Comparison of ENCODE assay signal across 20 cellular contexts in genomic region chr2:160076935-160077334, GRCh38. TPM values are rescaled to one million over a fixed set of nuclear protein-coding genes. Genes with fewer than 3 reads are reported as not detected.
DNase-seq lines count a peak whose midpoint lies in the region; ATAC-seq and TF ChIP-seq lines count a peak whose summit lies in the region.
"Had no signal": no experiment of that assay in that cellular context is flagged by ENCODE, and none has a peak within 500 bp of the region (broad histone marks: within the 10 kb centered on the region; RNA-seq: fewer than 3 reads in every experiment).

No MANE protein-coding gene starts in this region.

- no peak overlapping the region for H3K4me3 Mint-ChIP-seq in activated CD4-positive, alpha-beta T cell treated with anti-CD3 and anti-CD28 coated beads, Interleukin-2, amount 10 ng/mL, durations not matched to agents 24 days and 14 days
- H3K4me3 Mint-ChIP-seq: activated naive CD8-positive, alpha-beta T cell treated with anti-CD3 and anti-CD28 coated beads, Interleukin-2, amount 10 ng/mL, durations not matched to agents 7 days and 5 days; memory B cell; neural crest cell; stimulated activated memory B cell treated with anti-CD40 and anti-IgM and Interleukin-4, amounts not matched to agents 10 μg/mL and 1 μg/mL and 100 μg/mL, for 72 hours had no signal

- no peaks in the 10 kb centered on the region for H3K9me3 Mint-ChIP-seq in activated CD4-positive, alpha-beta T cell treated with anti-CD3 and anti-CD28 coated beads, Interleukin-2, amount 10 ng/mL, durations not matched to agents 24 days and 14 days

- no peaks in the 10 kb centered on the region for H3K4me1 Mint-ChIP-seq in activated CD4-positive, alpha-beta T cell treated with anti-CD3 and anti-CD28 coated beads, Interleukin-2, amount 10 ng/mL, durations not matched to agents 24 days and 14 days
- H3K4me1 Mint-ChIP-seq: activated naive CD8-positive, alpha-beta T cell treated with anti-CD3 and anti-CD28 coated beads, Interleukin-2, amount 10 ng/mL, durations not matched to agents 7 days and 5 days; memory B cell; neural crest cell; stimulated activated memory B cell treated with anti-CD40 and anti-IgM and Interleukin-4, amounts not matched to agents 10 μg/mL and 1 μg/mL and 100 μg/mL, for 72 hours had no signal

- H3K27ac ChIP-seq in DND-41 (ENCODE audit: low read length): peak overlapping the region; percentile 71
- peak overlapping the region; percentile 64 to 73 for H3K27ac ChIP-seq in mucosa of rectum (ENCODE audit: low read depth in 2 of 2, low read length in 2 of 2)
- H3K27ac ChIP-seq in SJCRH30: no peak overlapping the region
- H3K27ac ChIP-seq: RWPE1, tibial nerve had no signal

- WGBS in lower leg skin, 2 donors: 70 to 73% methylated on average over 4 of the region's 4 CpGs

- intact Hi-C loops in lower leg skin (cut with DNase I; ENCODE audit: low total_unique reads): no loop called here
- intact Hi-C loops in activated CD4-positive, alpha-beta T cell treated with anti-CD3 and anti-CD28 coated beads, Interleukin-2, amount 10 ng/mL, durations not matched to agents 24 days and 14 days (cut with micrococcal nuclease): no loop called here

- peak overlapping the region; percentile 36 for H3K9ac ChIP-seq in DND-41 (ENCODE audit: low read depth, low read length)
- no peak overlapping the region for H3K9ac ChIP-seq in mucosa of rectum (ENCODE audit: low read depth in 1 of 2, low read length in 2 of 2)

- DNase-seq in DND-41 (peak; percentile 62), NCI-H2227 (lab: John Stamatoyannopoulos, UW; ENCODE audit: unreplicated experiment) (peak; percentile 70), RPMI8226 (no peak), lower leg skin (ENCODE audit: low spot score in 2 of 2) (no peak), SJCRH30 (no peak)
- DNase-seq in activated CD4-positive, alpha-beta T cell treated with anti-CD3 and anti-CD28 coated beads, Interleukin-2, amount 10 ng/mL, durations not matched to agents 24 days and 14 days: no peak
- DNase-seq: activated naive CD8-positive, alpha-beta T cell treated with anti-CD3 and anti-CD28 coated beads, Interleukin-2, amount 10 ng/mL, durations not matched to agents 7 days and 5 days; AML-193; erythroblast; Karpas-422; NCI-H187 treated with DMSO at 0.1 percent for 48 hours; NCI-H69; SW 1271 had no signal

- TF ChIP-seq CTCF in DND-41 (IDR thresholded peaks at IDR 0.05; ENCODE audit: borderline replicate concordance, extremely low read depth, low read length, poor library complexity, severe bottlenecking) (no peak), lower leg skin (IDR thresholded peaks at IDR 0.05) (no peak)

- H3K4me2 ChIP-seq in DND-41 (ENCODE audit: insufficient read depth, low read length): peak overlapping the region; percentile 44

- H3K36me3 ChIP-seq in DND-41 (ENCODE audit: insufficient read depth, low read length) (no peaks in the 10 kb centered on the region), mucosa of rectum (ENCODE audit: control insufficient read depth in 2 of 2, insufficient read depth in 2 of 2, low read length in 2 of 2) (no peaks in the 10 kb centered on the region), SJCRH30 (no peaks in the 10 kb centered on the region)
- H3K36me3 ChIP-seq: tibial nerve had no signal

- H4K20me1 ChIP-seq in DND-41 (ENCODE audit: insufficient read depth, low read length): no peaks in the 10 kb centered on the region

- no peak overlapping the region for H3K27ac Mint-ChIP-seq in activated CD4-positive, alpha-beta T cell treated with anti-CD3 and anti-CD28 coated beads, Interleukin-2, amount 10 ng/mL, durations not matched to agents 24 days and 14 days
- H3K27ac Mint-ChIP-seq: activated naive CD8-positive, alpha-beta T cell treated with anti-CD3 and anti-CD28 coated beads, Interleukin-2, amount 10 ng/mL, durations not matched to agents 7 days and 5 days; memory B cell; stimulated activated memory B cell treated with anti-CD40 and anti-IgM and Interleukin-4, amounts not matched to agents 10 μg/mL and 1 μg/mL and 100 μg/mL, for 72 hours had no signal

- H3K4me1 ChIP-seq in DND-41 (ENCODE audit: insufficient read depth, low read length): peaks cover 20% of the 10 kb centered on the region
- peaks cover 18 to 40% of the 10 kb centered on the region in 2 donors for H3K4me1 ChIP-seq in mucosa of rectum (ENCODE audit: control insufficient read depth in 2 of 2, insufficient read depth in 2 of 2, low read length in 2 of 2)
- H3K4me1 ChIP-seq in SJCRH30: no peaks in the 10 kb centered on the region

- ATAC-seq in DND-41 (ENCODE audit: insufficient read depth, low read depth) (peak; percentile 96), GM19438 (IDR thresholded peaks at IDR 0.05; ENCODE audit: low read depth, unreplicated experiment) (peak; percentile 87)
- ATAC-seq: stimulated activated memory B cell treated with anti-CD40 and anti-IgM and Interleukin-4, amounts not matched to agents 10 μg/mL and 1 μg/mL and 100 μg/mL, for 72 hours had no signal

- H2AFZ ChIP-seq in DND-41 (ENCODE audit: low read depth, low read length): peak overlapping the region; percentile 57

- TF ChIP-seq POLR2A in lower leg skin (IDR thresholded peaks at IDR 0.05): no peak

- no peaks in the 10 kb centered on the region for H3K36me3 Mint-ChIP-seq in activated CD4-positive, alpha-beta T cell treated with anti-CD3 and anti-CD28 coated beads, Interleukin-2, amount 10 ng/mL, durations not matched to agents 24 days and 14 days (ENCODE audit: low read depth)
- H3K36me3 Mint-ChIP-seq: activated naive CD8-positive, alpha-beta T cell treated with anti-CD3 and anti-CD28 coated beads, Interleukin-2, amount 10 ng/mL, durations not matched to agents 7 days and 5 days; memory B cell; stimulated activated memory B cell treated with anti-CD40 and anti-IgM and Interleukin-4, amounts not matched to agents 10 μg/mL and 1 μg/mL and 100 μg/mL, for 72 hours had no signal

- peaks cover 5% of the 10 kb centered on the region for H3K9me3 ChIP-seq in DND-41 (ENCODE audit: insufficient read depth, low read length, severe bottlenecking)
- no peaks in the 10 kb centered on the region for H3K9me3 ChIP-seq in mucosa of rectum (ENCODE audit: control insufficient read depth in 2 of 2, low read length in 2 of 2)
- H3K9me3 ChIP-seq in SJCRH30 (replicated peaks): no peaks in the 10 kb centered on the region

- no peaks in the 10 kb centered on the region for H3K79me2 ChIP-seq in DND-41 (ENCODE audit: insufficient read depth, low read length)

- H3K27me3 Mint-ChIP-seq in activated CD4-positive, alpha-beta T cell treated with anti-CD3 and anti-CD28 coated beads, Interleukin-2, amount 10 ng/mL, durations not matched to agents 24 days and 14 days: peaks cover 3% of the 10 kb centered on the region
- H3K27me3 Mint-ChIP-seq: stimulated activated memory B cell treated with anti-CD40 and anti-IgM and Interleukin-4, amounts not matched to agents 10 μg/mL and 1 μg/mL and 100 μg/mL, for 72 hours had no signal

- no peaks in the 10 kb centered on the region for H3K27me3 ChIP-seq in DND-41 (ENCODE audit: insufficient read depth, low read length, poor library complexity)
- no peaks in the 10 kb centered on the region for H3K27me3 ChIP-seq in mucosa of rectum (ENCODE audit: control insufficient read depth in 2 of 2, insufficient read depth in 2 of 2, low read length in 2 of 2)
- H3K27me3 ChIP-seq in SJCRH30: no peaks in the 10 kb centered on the region
- H3K27me3 ChIP-seq: tibial nerve had no signal

- H3K4me3 ChIP-seq in DND-41 (ENCODE audit: low read depth in 1 of 2, low read length in 2 of 2): peak overlapping the region in 1 of 2 experiments; percentile 1; a peak in 1 of 4 replicates
- H3K4me3 ChIP-seq in mucosa of rectum (ENCODE audit: low read length in 2 of 2): no peak overlapping the region
- H3K4me3 ChIP-seq in lower leg skin (ENCODE audit: low read depth, poor library complexity, severe bottlenecking): no peak overlapping the region
- no peak overlapping the region for H3K4me3 ChIP-seq in SJCRH30
- H3K4me3 ChIP-seq: tibial nerve had no signal

RNA-seq across cellular contexts. Expression of gene PLA2R1, which starts 14.5 kb away (rescaled TPM):
- 10 to 100 TPM; 18.3 to 52.0 (median 34.1) TPM for total RNA-seq in lower leg skin
- not detected in 2 replicates for total RNA-seq in activated CD4-positive, alpha-beta T cell treated with anti-CD3 and anti-CD28 coated beads, Interleukin-2, amount 10 ng/mL, durations not matched to agents 24 days and 14 days
- not detected in 2 replicates for total RNA-seq in SJCRH30 (2014; rRNA removed; shearing (Covaris generic))
- total RNA-seq: activated naive CD8-positive, alpha-beta T cell treated with anti-CD3 and anti-CD28 coated beads, Interleukin-2, amount 10 ng/mL, durations not matched to agents 7 days and 5 days had no signal

Comparison
In these comparisons a context has a peak if more than half of its experiments do, and no peak if none do; other contexts are left out.
1. DNase-seq: peak in DND-41 (single experiment) and NCI-H2227 (single experiment); none in RPMI8226 (single experiment), lower leg skin (0 of 2), activated CD4-positive, alpha-beta T cell treated with anti-CD3 and anti-CD28 coated beads, Interleukin-2, amount 10 ng/mL, durations not matched to agents 24 days and 14 days (single experiment) and SJCRH30 (0 of 2).
2. RNA of gene PLA2R1, which starts 14.5 kb away (total RNA-seq): 18.3 to 52.0 TPM in lower leg skin; not detected in activated CD4-positive, alpha-beta T cell treated with anti-CD3 and anti-CD28 coated beads, Interleukin-2, amount 10 ng/mL, durations not matched to agents 24 days and 14 days and not detected in SJCRH30; every median in the first group is over 10 times any median in the second.